In the genomic region with DNA sequence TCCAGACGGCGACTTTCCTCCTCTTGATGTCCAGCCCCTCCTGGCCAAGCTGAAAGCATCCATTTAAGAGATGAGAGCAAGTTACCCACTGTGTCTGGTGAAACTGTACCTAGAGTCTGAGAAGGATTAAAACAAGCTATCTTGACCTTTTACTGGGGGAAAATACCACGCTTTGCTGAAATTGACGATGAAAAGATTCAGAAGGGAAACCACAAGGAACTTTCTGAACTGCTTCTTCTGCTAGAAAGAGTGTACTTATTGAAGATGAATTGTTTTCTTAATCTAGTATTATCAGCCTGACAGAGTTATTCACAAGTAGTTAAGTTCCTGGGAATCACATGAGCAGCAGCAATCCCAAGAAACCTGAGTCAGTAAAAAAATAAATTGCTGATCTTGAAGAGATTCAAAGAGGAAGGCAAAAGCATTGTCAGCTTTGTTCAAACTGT, we compare ENCODE assay signal across 15 cellular contexts. TPM values are rescaled to one million over a fixed set of nuclear protein-coding genes. Genes with fewer than 3 reads are reported as not detected.
DNase-seq lines count a peak whose midpoint lies in the region; ATAC-seq, FAIRE-seq and TF ChIP-seq lines count a peak whose summit lies in the region.
"Had no signal": no experiment of that assay in that cellular context is flagged by ENCODE, and none has a peak within 500 bp of the region (broad histone marks: within the 10 kb centered on the region; RNA-seq: fewer than 3 reads in every experiment).

No MANE protein-coding gene starts in this region.

- no peak for TF ChIP-seq POLR2A in GM12891 (IDR thresholded peaks at IDR 0.05; ENCODE audit: low read depth, low read length)

- FAIRE-seq in GM12891 (lab: Jason Lieb, UNC): peak; percentile 87

- H3K4me3 ChIP-seq in dorsolateral prefrontal cortex: no peak overlapping the region

- intact Hi-C loops in dorsolateral prefrontal cortex (cut with DNase I): no loop called here

- H3K27ac Mint-ChIP-seq in nephron progenitor cell: peak overlapping the region; percentile 92
- H3K27ac Mint-ChIP-seq: HFFc6 had no signal

- no peak overlapping the region for H3K27ac ChIP-seq in dorsolateral prefrontal cortex
- H3K27ac ChIP-seq: VCaP had no signal

- DNase-seq in GM12891 (ENCODE audit: insufficient read length, low spot score) (no peak), OCI-M1 (lab: John Stamatoyannopoulos, UW) (peak; percentile 87), nephron progenitor cell (no peak), dorsolateral prefrontal cortex (no peak), iPS-NIHi11 (ENCODE audit: low spot score) (no peak), ecto neural progenitor cell (ENCODE audit: low spot score) (no peak), NCI-H82 (lab: John Stamatoyannopoulos, UW) (no peak)
- DNase-seq: cerebellar nuclear complex, HFFc6, islet precursor cell, NCI-H1694 treated with DMSO at 0.1 percent for 48 hours, substantia nigra had no signal

- H3K9me3 Mint-ChIP-seq in nephron progenitor cell: peaks cover 15% of the 10 kb centered on the region
- H3K9me3 Mint-ChIP-seq: HFFc6 had no signal

- ATAC-seq in GM21423 (IDR thresholded peaks at IDR 0.05; ENCODE audit: unreplicated experiment): peak; percentile 72

- H3K27me3 Mint-ChIP-seq in nephron progenitor cell (ENCODE audit: low read depth, poor library complexity): peaks cover 3% of the 10 kb centered on the region

- TF ChIP-seq CTCF in nephron progenitor cell (IDR thresholded peaks at IDR 0.05) (no peak), dorsolateral prefrontal cortex (IDR thresholded peaks at IDR 0.05 in 54 of 56, conservative IDR thresholded peaks at IDR 0.05 in 2 of 56; ENCODE audit: low read depth in 1 of 56, partially characterized antibody in 56 of 56) (no peak)

- H3K4me1 Mint-ChIP-seq in nephron progenitor cell: peaks cover 21% of the 10 kb centered on the region

- no peaks in the 10 kb centered on the region for H3K36me3 Mint-ChIP-seq in nephron progenitor cell (ENCODE audit: low read depth)

- peaks cover 0 to 5% (median 0%) of the 10 kb centered on the region in 45 donors for H3K27me3 ChIP-seq in dorsolateral prefrontal cortex

- H3K4me3 Mint-ChIP-seq in nephron progenitor cell: no peak overlapping the region
- H3K4me3 Mint-ChIP-seq: HFFc6 had no signal

TF ChIP-seq in GM12891, 5 proteins besides CTCF, POLR2A, EP300 and RAD21:
- TF ChIP-seq PAX5 (IDR thresholded peaks at IDR 0.05; ENCODE audit: insufficient read depth, low read length, severe bottlenecking) (no peak), POU2F2 (IDR thresholded peaks at IDR 0.05; ENCODE audit: low read depth, low read length) (no peak), TAF1 (IDR thresholded peaks at IDR 0.05; ENCODE audit: low read depth, low read length) (no peak)

RNA-seq across cellular contexts. Expression of gene MS4A6A, which starts 13.1 kb away (rescaled TPM):
- 0.22 TPM for polyA plus RNA-seq in GM12891 (2012; ENCODE audit: low read depth, missing spikeins)
- total RNA-seq in dorsolateral prefrontal cortex: 100 to 1,000 TPM in 4 of 120 experiments, 10 to 100 TPM in 97, 1 to 10 TPM in 19; 2.3 to 110 (median 19.6) TPM
- total RNA-seq: HFFc6, RPMI7951 had no signal

RNA-seq across cellular contexts. Expression of gene MS4A4E, which starts 47.0 kb away (rescaled TPM):
- not detected for polyA plus RNA-seq in GM12891 (2012; ENCODE audit: low read depth, missing spikeins)
- total RNA-seq in dorsolateral prefrontal cortex: 1 to 10 TPM in 55 of 120 experiments, under 1 TPM in 46, not detected in 19; 0.36 to 3.7 (median 1.1) TPM
- total RNA-seq: HFFc6, RPMI7951 had no signal
